Comparison of ENCODE assay signal across 9 cellular contexts in the genomic region with DNA sequence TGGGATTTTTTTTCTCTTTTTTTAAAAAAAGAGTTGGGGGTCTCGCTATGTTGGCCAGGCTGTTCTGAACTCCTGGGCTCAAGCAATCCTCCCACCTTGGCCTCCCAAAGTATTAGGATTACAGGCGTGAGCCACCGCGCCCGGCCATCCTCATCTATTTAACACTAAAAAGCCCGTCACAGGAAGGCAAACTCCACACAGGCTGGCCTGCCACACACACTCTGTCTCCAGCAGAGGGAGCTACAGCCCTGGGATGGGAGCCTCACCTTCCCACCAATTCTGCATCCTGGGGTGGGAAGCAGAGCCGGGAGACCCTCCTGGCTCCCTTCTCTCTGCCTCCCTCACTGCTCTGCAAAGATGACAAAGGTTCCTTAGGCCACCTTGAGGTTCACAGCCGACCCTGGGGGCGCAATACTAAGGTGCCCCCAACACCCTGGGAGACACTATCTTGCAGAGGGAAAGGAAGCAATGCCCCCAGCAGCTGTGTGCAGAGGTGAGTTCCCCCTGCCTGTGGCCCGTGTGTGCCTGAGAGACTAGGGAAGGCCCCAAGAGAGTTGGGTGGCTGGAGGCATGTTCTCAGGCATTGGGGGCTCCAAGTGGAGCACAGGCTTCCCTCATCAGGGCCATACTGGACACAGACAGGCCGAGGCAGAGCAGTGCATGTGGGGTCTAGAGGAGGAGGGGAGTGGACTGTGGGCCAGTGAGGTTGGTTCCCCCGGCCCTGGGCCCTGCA. TPM values are rescaled to one million over a fixed set of nuclear protein-coding genes. Genes with fewer than 3 reads are reported as not detected.
A peak's percentile ranks its signal among the peaks of the same experiment; 100 is the strongest.
DNase-seq lines count a peak whose midpoint lies in the region; ATAC-seq and TF ChIP-seq lines count a peak whose summit lies in the region.
"Had no signal": no experiment of that assay in that cellular context is flagged by ENCODE, and none has a peak within 500 bp of the region (broad histone marks: within the 10 kb centered on the region; RNA-seq: fewer than 3 reads in every experiment).

No MANE protein-coding gene starts in this region.

- no peak overlapping the region for H2AFZ ChIP-seq in OCI-LY3 (ENCODE audit: low read depth, low read length)

- no peak overlapping the region for H3K4me3 ChIP-seq in AG09309 (ENCODE audit: control insufficient read depth, low read depth, low read length)
- no peak overlapping the region for H3K4me3 ChIP-seq in OCI-LY3 (ENCODE audit: low read length)
- H3K4me3 ChIP-seq in choroid plexus epithelial cell (ENCODE audit: low read depth, low read length) = no peak overlapping the region

- no peaks in the 10 kb centered on the region for H3K4me1 Mint-ChIP-seq in mesothelial cell of epicardium

- peak; percentile 84 for TF ChIP-seq CTCF in AG09309 (IDR thresholded peaks at IDR 0.05; ENCODE audit: control insufficient read depth, insufficient read depth, low read depth, low read length, missing control alignments)
- TF ChIP-seq CTCF in GM12872 (IDR thresholded peaks at IDR 0.05; ENCODE audit: insufficient read depth, low read depth, low read length) = peak; percentile 82
- TF ChIP-seq CTCF in OCI-LY3 (IDR thresholded peaks at IDR 0.05; ENCODE audit: low read depth, low read length) = peak; percentile 79
- TF ChIP-seq CTCF in choroid plexus epithelial cell (conservative IDR thresholded peaks at IDR 0.05; ENCODE audit: low read depth, low read length) = peak; percentile 89
- TF ChIP-seq CTCF in mesothelial cell of epicardium (IDR thresholded peaks at IDR 0.05; ENCODE audit: unreplicated experiment) = peak; percentile 48

- H3K4me3 Mint-ChIP-seq in mesothelial cell of epicardium = no peak overlapping the region

- ATAC-seq in HG03108 (IDR thresholded peaks at IDR 0.05; ENCODE audit: unreplicated experiment) = no peak
- ATAC-seq in HG02884 (IDR thresholded peaks at IDR 0.05; ENCODE audit: unreplicated experiment) = no peak
- no peak for ATAC-seq in GM18907 (IDR thresholded peaks at IDR 0.05; ENCODE audit: unreplicated experiment)

- no peaks in the 10 kb centered on the region for H3K9me3 ChIP-seq in OCI-LY3 (ENCODE audit: insufficient read depth, low read length)

- H3K4me2 ChIP-seq in OCI-LY3 (ENCODE audit: low read length) = no peak overlapping the region

- H3K36me3 Mint-ChIP-seq in mesothelial cell of epicardium = peaks cover 32% of the 10 kb centered on the region

- H3K27ac Mint-ChIP-seq in mesothelial cell of epicardium = no peak overlapping the region

- H4K20me1 ChIP-seq in OCI-LY3 (ENCODE audit: insufficient read depth, low read length) = peaks cover 3% of the 10 kb centered on the region

- peaks cover 3% of the 10 kb centered on the region; the same call in 1 of the 2 replicates for H3K79me2 ChIP-seq in OCI-LY3 (ENCODE audit: low read length)

- no peaks in the 10 kb centered on the region for H3K4me1 ChIP-seq in OCI-LY3 (ENCODE audit: low read length)

- no peaks in the 10 kb centered on the region for H3K9me3 Mint-ChIP-seq in mesothelial cell of epicardium

- H3K36me3 ChIP-seq in OCI-LY3 (replicated peaks; ENCODE audit: low read depth, low read length) = peaks cover 62% of the 10 kb centered on the region

- DNase-seq in AG09309 (ENCODE audit: low read depth) = no peak
- DNase-seq in choroid plexus epithelial cell (ENCODE audit: low read depth) = peak; percentile 58
- peak in 1 of 2 experiments; percentile 59 for DNase-seq in mesothelial cell of epicardium (ENCODE audit: low spot score in 2 of 2, unreplicated experiment in 2 of 2)

- no peaks in the 10 kb centered on the region for H3K27me3 ChIP-seq in OCI-LY3 (ENCODE audit: low read depth, low read length)

- H3K9ac ChIP-seq in OCI-LY3 (ENCODE audit: low read length) = no peak overlapping the region

- H3K27ac ChIP-seq in OCI-LY3 (ENCODE audit: low read length) = no peak overlapping the region

- no peaks in the 10 kb centered on the region for H3K27me3 Mint-ChIP-seq in mesothelial cell of epicardium (ENCODE audit: low read depth)

RNA-seq across cellular contexts. Expression of gene TIMM44, which starts 27.4 kb away (rescaled TPM):
- total RNA-seq in mesothelial cell of epicardium = 76.3 to 80.7 TPM (median 78.3 TPM) in 3 replicates

RNA-seq across cellular contexts. Expression of gene ELAVL1, which starts 34.6 kb away (rescaled TPM):
- total RNA-seq in mesothelial cell of epicardium = 112 to 119 TPM (median 116 TPM) in 3 replicates

RNA-seq across cellular contexts. Expression of gene CTXN1, which starts 44.9 kb away (rescaled TPM):
- 50.5 to 53.6 TPM (median 51.2 TPM) in 3 replicates for total RNA-seq in mesothelial cell of epicardium

RNA-seq across cellular contexts. Expression of gene SNAPC2, which starts 50.7 kb away (rescaled TPM):
- total RNA-seq in mesothelial cell of epicardium = 15.6 to 16.8 TPM (median 16.3 TPM) in 3 replicates

RNA-seq across cellular contexts. Expression of gene TGFBR3L, which starts 56.3 kb away (rescaled TPM):
- total RNA-seq in mesothelial cell of epicardium = 1.2 to 1.7 TPM (median 1.2 TPM) in 3 replicates
- total RNA-seq: frontal cortex had no signal
